ENCODE assay signal across 8 cellular contexts in genomic region chr20:57048027-57048869, GRCh38.
A peak's percentile ranks its signal among the peaks of the same experiment; 100 is the strongest.
DNase-seq lines count a peak whose midpoint lies in the region; ATAC-seq, FAIRE-seq and TF ChIP-seq lines count a peak whose summit lies in the region.

No MANE protein-coding gene starts in this region.

- ATAC-seq in activated CD8-positive, alpha-beta T cell treated with anti-CD3 and anti-CD28 coated beads for 36 hours, result no peak

- intact Hi-C loops in activated CD8-positive, alpha-beta T cell treated with anti-CD3 and anti-CD28 coated beads for 36 hours (cut with micrococcal nuclease), result no loop called here

- H3K36me3 Mint-ChIP-seq in activated CD8-positive, alpha-beta T cell treated with anti-CD3 and anti-CD28 coated beads for 36 hours (ENCODE audit: low read depth), result no peaks in the 10 kb centered on the region
- H3K36me3 Mint-ChIP-seq in type B pancreatic cell, result no peaks in the 10 kb centered on the region

- DNase-seq in NCI-H82 (lab: John Stamatoyannopoulos, UW), result peak; percentile 66
- no peak for DNase-seq in NCI-H82 treated with DMSO at 0.1 percent for 48 hours (lab: John Stamatoyannopoulos, UW; ENCODE audit: unreplicated experiment)
- peak; percentile 98 for DNase-seq in HTR-8/SVneo (ENCODE audit: insufficient read length, low spot score)
- peak; percentile 26 for DNase-seq in activated CD8-positive, alpha-beta T cell treated with anti-CD3 and anti-CD28 coated beads for 36 hours
- DNase-seq in inferior parietal cortex (ENCODE audit: extremely low spot score), result peak; percentile 5
- DNase-seq in type B pancreatic cell (ENCODE audit: extremely low spot score, unreplicated experiment), result no peak
- DNase-seq in activated effector memory CD4-positive, alpha-beta T cell treated with anti-CD3 and anti-CD28 coated beads, Interleukin-2, amount 50 U/mL, for 16 hours, result no peak
- DNase-seq in GDM1 (lab: John Stamatoyannopoulos, UW), result no peak

- no peak overlapping the region for H3K4me3 Mint-ChIP-seq in activated CD8-positive, alpha-beta T cell treated with anti-CD3 and anti-CD28 coated beads for 36 hours
- peak overlapping the region; percentile 57 for H3K4me3 Mint-ChIP-seq in type B pancreatic cell

- no peaks in the 10 kb centered on the region for H3K27me3 Mint-ChIP-seq in activated CD8-positive, alpha-beta T cell treated with anti-CD3 and anti-CD28 coated beads for 36 hours
- H3K27me3 Mint-ChIP-seq in type B pancreatic cell, result no peaks in the 10 kb centered on the region

- no peaks in the 10 kb centered on the region for H3K4me1 Mint-ChIP-seq in activated CD8-positive, alpha-beta T cell treated with anti-CD3 and anti-CD28 coated beads for 36 hours (ENCODE audit: low read depth)
- H3K4me1 Mint-ChIP-seq in type B pancreatic cell (ENCODE audit: unreplicated experiment), result peaks cover 8% of the 10 kb centered on the region

- peak; percentile 99 for FAIRE-seq in HTR-8/SVneo (lab: Jason Lieb, UNC)

- no peak overlapping the region for H3K27ac Mint-ChIP-seq in activated CD8-positive, alpha-beta T cell treated with anti-CD3 and anti-CD28 coated beads for 36 hours
- peak overlapping the region; percentile 94 for H3K27ac Mint-ChIP-seq in type B pancreatic cell

- CTCF ChIA-PET in activated CD8-positive, alpha-beta T cell treated with anti-CD3 and anti-CD28 coated beads for 36 hours (lab: Charles Lee), result interaction anchor here (1.4 kb wide), 1 partner anchor 24 kb away, joined by 4 read pairs; no protein-coding TSS in a partner anchor

- no peaks in the 10 kb centered on the region for H3K9me3 Mint-ChIP-seq in activated CD8-positive, alpha-beta T cell treated with anti-CD3 and anti-CD28 coated beads for 36 hours
- no peaks in the 10 kb centered on the region for H3K9me3 Mint-ChIP-seq in type B pancreatic cell

- POLR2A ChIA-PET in activated CD8-positive, alpha-beta T cell treated with anti-CD3 and anti-CD28 coated beads for 36 hours (lab: Charles Lee), result no interaction called here

- TF ChIP-seq CTCF in activated CD8-positive, alpha-beta T cell treated with anti-CD3 and anti-CD28 coated beads for 36 hours (IDR thresholded peaks at IDR 0.05), result peak; percentile 44
- TF ChIP-seq CTCF in type B pancreatic cell (conservative IDR thresholded peaks at IDR 0.05), result peak; percentile 81

Comparison
In these comparisons a context has a peak if more than half of its experiments do, and no peak if none do; other contexts are left out.
1. DNase-seq: peak in NCI-H82 (single experiment), HTR-8/SVneo (single experiment), activated CD8-positive, alpha-beta T cell treated with anti-CD3 and anti-CD28 coated beads for 36 hours (single experiment) and inferior parietal cortex (single experiment); none in NCI-H82 treated with DMSO at 0.1 percent for 48 hours (single experiment), type B pancreatic cell (single experiment), activated effector memory CD4-positive, alpha-beta T cell treated with anti-CD3 and anti-CD28 coated beads, Interleukin-2, amount 50 U/mL, for 16 hours (single experiment) and GDM1 (single experiment).